26 cellular contexts compared by ENCODE assay signal in the genomic region with DNA sequence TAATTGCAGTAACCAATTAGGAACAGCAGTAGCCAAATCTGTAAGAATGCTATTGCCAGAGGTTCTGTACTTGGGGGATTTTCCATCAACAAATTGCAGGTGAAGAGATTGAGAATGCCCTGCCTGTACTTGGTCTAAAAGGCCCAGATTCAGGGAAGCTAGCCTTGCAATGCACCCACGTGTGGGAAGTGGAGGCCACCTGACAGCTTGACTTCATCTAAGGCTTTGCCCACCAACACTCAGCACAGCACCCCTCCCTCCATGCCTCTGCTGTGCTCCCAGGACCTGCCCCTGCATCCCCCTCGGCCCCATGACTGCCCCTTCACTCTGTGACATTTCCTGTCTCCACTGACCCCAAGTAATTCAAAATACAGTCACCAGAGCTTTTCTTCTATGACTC.
"Had no signal": no experiment of that assay in that cellular context is flagged by ENCODE, and none has a peak within 500 bp of the region (broad histone marks: within the 10 kb centered on the region; RNA-seq: fewer than 3 reads in every experiment).

No MANE protein-coding gene starts in this region.

- ATAC-seq: activated CD4-positive, alpha-beta T cell treated with anti-CD3 and anti-CD28 coated beads for 36 hours; activated CD8-positive, alpha-beta T cell treated with anti-CD3 and anti-CD28 coated beads, Interleukin-2, amount 10 ng/mL, durations not matched to agents 7 days and 5 days; activated naive CD8-positive, alpha-beta T cell treated with anti-CD3 and anti-CD28 coated beads, Interleukin-2, amount 50 U/mL, for 24 hours; left cardiac atrium; mucosa of descending colon had no signal

- H3K4me3 Mint-ChIP-seq: activated CD4-positive, alpha-beta T cell treated with anti-CD3 and anti-CD28 coated beads for 36 hours; activated CD8-positive, alpha-beta T cell treated with anti-CD3 and anti-CD28 coated beads, Interleukin-2, amount 10 ng/mL, durations not matched to agents 7 days and 5 days; activated naive CD4-positive, alpha-beta T cell treated with anti-CD3 and anti-CD28 coated beads, Interleukin-2, amount 50 U/mL, for 24 hours; activated naive CD8-positive, alpha-beta T cell treated with anti-CD3 and anti-CD28 coated beads, Interleukin-2, amount 50 U/mL, for 24 hours; activated T-cell treated with anti-CD3 and anti-CD28 coated beads, Interleukin-2, amount 50 U/mL, for 24 hours; dendritic cell treated with granulocyte-macrophage colony-stimulating factor and Interleukin-4, amounts not matched to agents 40 ng/mL and 50 ng/mL, for 4 days; memory B cell; nephron progenitor cell had no signal

- H3K4me1 Mint-ChIP-seq: activated CD4-positive, alpha-beta T cell treated with anti-CD3 and anti-CD28 coated beads for 36 hours; activated naive CD4-positive, alpha-beta T cell treated with anti-CD3 and anti-CD28 coated beads, Interleukin-2, amount 50 U/mL, for 24 hours; activated naive CD8-positive, alpha-beta T cell treated with anti-CD3 and anti-CD28 coated beads, Interleukin-2, amount 50 U/mL, for 24 hours; memory B cell had no signal

- DNase-seq: activated CD4-positive, alpha-beta T cell treated with anti-CD3 and anti-CD28 coated beads for 36 hours; activated CD4-positive, CD25-positive, alpha-beta regulatory T cell; activated CD8-positive, alpha-beta T cell treated with anti-CD3 and anti-CD28 coated beads, Interleukin-2, amount 10 ng/mL, durations not matched to agents 7 days and 5 days; activated naive CD8-positive, alpha-beta T cell treated with anti-CD3 and anti-CD28 coated beads, Interleukin-2, amount 50 U/mL, for 24 hours; activated T-cell treated with anti-CD3 and anti-CD28 coated beads, Interleukin-2, amount 50 U/mL, for 24 hours; amygdala; caudate nucleus; effector CD4-positive, alpha-beta T cell; left cardiac atrium; mucosa of descending colon; nephron progenitor cell; stimulated activated CD4-positive, alpha-beta T cell treated with anti-CD3 and anti-CD28 coated beads, Interleukin-15, amount 100 ng/mL, for 24 hours; stimulated activated CD4-positive, alpha-beta T cell treated with anti-CD3 and anti-CD28 coated beads, Interleukin-2, amount 100 ng/mL, for 24 hours; stimulated activated naive CD4-positive, alpha-beta T cell; tibial artery had no signal

- H3K4me1 ChIP-seq: parathyroid adenoma, right atrium auricular region, suprapubic skin, tibial artery had no signal

- H3K27ac ChIP-seq: epithelial cell of prostate, parathyroid adenoma, right atrium auricular region, SK-N-MC, suprapubic skin, tibial artery had no signal

- H3K27me3 Mint-ChIP-seq: activated CD4-positive, alpha-beta T cell treated with anti-CD3 and anti-CD28 coated beads for 36 hours; activated naive CD4-positive, alpha-beta T cell treated with anti-CD3 and anti-CD28 coated beads, Interleukin-2, amount 50 U/mL, for 24 hours had no signal

- H3K27me3 ChIP-seq: right atrium auricular region, suprapubic skin, tibial artery had no signal

- H3K9ac ChIP-seq: parathyroid adenoma had no signal

- FAIRE-seq: endometrium, frontal cortex, islet of Langerhans had no signal

- H3K4me3 ChIP-seq: mucosa of descending colon, right atrium auricular region, SK-N-MC, suprapubic skin, tibial artery had no signal

- H3K36me3 Mint-ChIP-seq: activated naive CD4-positive, alpha-beta T cell treated with anti-CD3 and anti-CD28 coated beads, Interleukin-2, amount 50 U/mL, for 24 hours; memory B cell had no signal

- H3K9me3 Mint-ChIP-seq: activated naive CD4-positive, alpha-beta T cell treated with anti-CD3 and anti-CD28 coated beads, Interleukin-2, amount 50 U/mL, for 24 hours; activated naive CD8-positive, alpha-beta T cell treated with anti-CD3 and anti-CD28 coated beads, Interleukin-2, amount 50 U/mL, for 24 hours; activated T-cell treated with anti-CD3 and anti-CD28 coated beads, Interleukin-2, amount 50 U/mL, for 24 hours; dendritic cell treated with granulocyte-macrophage colony-stimulating factor and Interleukin-4, amounts not matched to agents 40 ng/mL and 50 ng/mL, for 4 days; memory B cell had no signal

- H3K27ac Mint-ChIP-seq: activated CD4-positive, alpha-beta T cell treated with anti-CD3 and anti-CD28 coated beads for 36 hours; activated CD8-positive, alpha-beta T cell treated with anti-CD3 and anti-CD28 coated beads, Interleukin-2, amount 10 ng/mL, durations not matched to agents 7 days and 5 days; activated naive CD4-positive, alpha-beta T cell treated with anti-CD3 and anti-CD28 coated beads, Interleukin-2, amount 50 U/mL, for 24 hours; activated naive CD8-positive, alpha-beta T cell treated with anti-CD3 and anti-CD28 coated beads, Interleukin-2, amount 50 U/mL, for 24 hours; activated T-cell treated with anti-CD3 and anti-CD28 coated beads, Interleukin-2, amount 50 U/mL, for 24 hours; dendritic cell treated with granulocyte-macrophage colony-stimulating factor and Interleukin-4, amounts not matched to agents 40 ng/mL and 50 ng/mL, for 4 days; memory B cell had no signal

- H3K36me3 ChIP-seq: right atrium auricular region, suprapubic skin, tibial artery had no signal

- H3K9me3 ChIP-seq: mucosa of descending colon, right atrium auricular region, suprapubic skin, tibial artery had no signal
